In genomic region chr20:11861479-11861878, GRCh38 we compare ENCODE assay signal across 22 cellular contexts. TPM values are rescaled to one million over a fixed set of nuclear protein-coding genes. Genes with fewer than 3 reads are reported as not detected.
"Had no signal": no experiment of that assay in that cellular context is flagged by ENCODE, and none has a peak within 500 bp of the region (broad histone marks: within the 10 kb centered on the region; RNA-seq: fewer than 3 reads in every experiment).

No MANE protein-coding gene starts in this region.

- H3K36me3 ChIP-seq: SJSA1 had no signal

- H3K27me3 Mint-ChIP-seq: IgD-negative memory B cell had no signal

- H3K4me2 ChIP-seq: KMS-11 had no signal

- H3K4me3 ChIP-seq: K562, SJSA1, SK-N-MC had no signal

- H3K27ac Mint-ChIP-seq: IgD-negative memory B cell had no signal

- DNase-seq: Kasumi-1, MM.1S, NCI-H1092 treated with DMSO at 0.1 percent for 48 hours, NCI-H1436, NCI-H187, NCI-H2029 treated with DMSO at 0.1 percent for 48 hours, NCI-H2171, NCI-H226, NCI-H446, NCI-H510A, NCI-H524 treated with DMSO at 0.1 percent for 48 hours, NCI-H69, NCI-H774, Right ventricle myocardium superior, RPMI8226, SIG-M5 had no signal

- H3K4me1 ChIP-seq: SJSA1 had no signal

- H3K36me3 Mint-ChIP-seq: IgD-negative memory B cell had no signal

- H3K27me3 ChIP-seq: SJSA1 had no signal

- H3K4me1 Mint-ChIP-seq: IgD-negative memory B cell had no signal

- H3K4me3 Mint-ChIP-seq: IgD-negative memory B cell had no signal

- H3K9me3 ChIP-seq: SJSA1 had no signal

- ATAC-seq: K562 had no signal

- H3K27ac ChIP-seq: HL-60, KMS-11, SJSA1, SK-N-MC had no signal

RNA-seq across cellular contexts. Expression of gene BTBD3, which starts 56.2 kb away (rescaled TPM):
- polyA plus RNA-seq: IgD-negative memory B cell had no signal
